10 cellular contexts compared by ENCODE assay signal in genomic region chrX:43707812-43708548, GRCh38. TPM values are rescaled to one million over a fixed set of nuclear protein-coding genes. Genes with fewer than 3 reads are reported as not detected.
DNase-seq lines count a peak whose midpoint lies in the region; ATAC-seq and TF ChIP-seq lines count a peak whose summit lies in the region.
"Had no signal": no experiment of that assay in that cellular context is flagged by ENCODE, and none has a peak within 500 bp of the region (broad histone marks: within the 10 kb centered on the region; RNA-seq: fewer than 3 reads in every experiment).

No MANE protein-coding gene starts in this region.

- H3K36me3 ChIP-seq in ovary = no peaks in the 10 kb centered on the region

- no peak for DNase-seq in Right ventricle myocardium inferior (ENCODE audit: missing footprints)
- no peak for DNase-seq in cardiac septum (ENCODE audit: low spot score)
- no peak for DNase-seq in foreskin keratinocyte
- peak; percentile 39 to 80 (median 75) for DNase-seq in ovary
- DNase-seq in NCI-H510A (lab: John Stamatoyannopoulos, UW) = no peak
- DNase-seq in occipital lobe (lab: John Stamatoyannopoulos, UW) = no peak
- no peak for DNase-seq in SK-N-DZ (ENCODE audit: low spot score)
- DNase-seq: activated CD8-positive, alpha-beta memory T cell treated with anti-CD3 and anti-CD28 coated beads, Interleukin-2, amount 50 U/mL, for 48 hours had no signal

- H3K4me1 ChIP-seq in foreskin keratinocyte (peaks cover 13% of the 10 kb centered on the region), ovary (ENCODE audit: insufficient read depth) (peaks cover 8% of the 10 kb centered on the region)

- intact Hi-C loops in Right ventricle myocardium inferior (cut with DNase I) = loop anchor here (5.0 kb wide), 1 partner anchor 34 kb away; no protein-coding TSS in a partner anchor
- intact Hi-C loops in cardiac septum (cut with DNase I) = loop anchor here (5.0 kb wide), 1 partner anchor 51 kb away; the partner anchor contains the start of gene MAOA
- intact Hi-C loops in ovary (cut with DNase I) = loop anchor here in 1 of 4 donors (10.0 kb wide), 1 partner anchor 53 kb away; the partner anchor contains the start of gene MAOA

- no peaks in the 10 kb centered on the region for H3K9me3 ChIP-seq in ovary

- no peak for TF ChIP-seq POLR2A in ovary (IDR thresholded peaks at IDR 0.05)

- H3K27me3 ChIP-seq in foreskin keratinocyte (no peaks in the 10 kb centered on the region), ovary (no peaks in the 10 kb centered on the region)

- no peak for TF ChIP-seq EP300 in ovary (IDR thresholded peaks at IDR 0.05)

- H3K4me3 ChIP-seq in ovary = no peak overlapping the region
- H3K4me3 ChIP-seq: skin epidermis had no signal

- WGBS in ovary, 3 donors = 20 to 32% (median 22%) methylated on average over 3 of the region's 3 CpGs

- peak; percentile 77 for ATAC-seq in Right ventricle myocardium inferior
- no peak for ATAC-seq in foreskin keratinocyte
- no peak for ATAC-seq in GM21619 (IDR thresholded peaks at IDR 0.05; ENCODE audit: unreplicated experiment)

- H3K27ac ChIP-seq in foreskin keratinocyte (no peak overlapping the region), ovary (no peak overlapping the region)

- TF ChIP-seq CTCF in foreskin keratinocyte (conservative IDR thresholded peaks at IDR 0.05) (peak; percentile 4), ovary (IDR thresholded peaks at IDR 0.05) (no peak)

RNA-seq across cellular contexts. Expression of gene MAOA, which starts 51.9 kb away (rescaled TPM):
- total RNA-seq in Right ventricle myocardium inferior (102 TPM), cardiac septum (68.9 TPM), foreskin keratinocyte (31.9 and 39.1 TPM in 2 replicates), ovary (100 to 1,000 TPM in 2 of 7 donors, 10 to 100 TPM in 5; 30.7 to 121 (median 77.4) TPM), occipital lobe (11.9 TPM)
- polyA plus RNA-seq in foreskin keratinocyte (20.5 and 22.6 TPM in 2 replicates), ovary (10 to 100 TPM; 74.0 to 74.2 TPM)
- polyA plus RNA-seq in SK-N-DZ (2014; cell fraction: cytosol; rRNA removed) = 297 and 304 TPM in 2 replicates
- polyA plus RNA-seq in SK-N-DZ (2014; cell fraction: nucleus; rRNA removed) = 111 and 142 TPM in 2 replicates

Comparison
In these comparisons a context has a peak if more than half of its experiments do, and no peak if none do; other contexts are left out.
1. DNase-seq: peak in ovary (5 of 5); none in Right ventricle myocardium inferior (single experiment), cardiac septum (single experiment), foreskin keratinocyte (0 of 2), NCI-H510A (single experiment), occipital lobe (single experiment) and SK-N-DZ (single experiment).